ENCODE assay signal across 31 cellular contexts in the genomic region with DNA sequence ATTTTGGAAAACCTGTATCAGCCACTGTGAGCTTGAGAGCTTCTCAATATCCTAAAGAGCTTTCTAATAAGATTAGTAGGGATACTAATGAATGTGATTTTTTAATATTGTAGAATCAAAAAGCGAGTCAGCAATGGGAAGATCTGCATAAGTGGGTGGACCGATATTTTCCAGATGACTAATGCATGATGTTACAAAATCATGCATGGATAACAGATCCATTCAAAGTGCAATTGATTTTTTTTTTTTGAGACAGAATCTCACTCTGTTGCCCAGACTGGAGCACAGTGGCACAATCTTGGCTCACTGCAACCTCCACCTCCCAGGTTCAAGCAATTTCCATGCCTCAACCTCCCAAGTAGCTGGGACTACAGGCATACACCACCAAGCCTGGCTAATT. TPM values are rescaled to one million over a fixed set of nuclear protein-coding genes. Genes with fewer than 3 reads are reported as not detected.
A peak's percentile ranks its signal among the peaks of the same experiment; 100 is the strongest.
DNase-seq lines count a peak whose midpoint lies in the region; ATAC-seq, FAIRE-seq and TF ChIP-seq lines count a peak whose summit lies in the region.
"Had no signal": no experiment of that assay in that cellular context is flagged by ENCODE, and none has a peak within 500 bp of the region (broad histone marks: within the 10 kb centered on the region; RNA-seq: fewer than 3 reads in every experiment).

No MANE protein-coding gene starts in this region.

- H3K79me2 ChIP-seq in endothelial cell of umbilical vein (ENCODE audit: control insufficient read depth, insufficient read depth, low read length), result no peaks in the 10 kb centered on the region

- dilution Hi-C loops in endothelial cell of umbilical vein (cut with MboI; ENCODE audit: extremely low pct_ligation_motif_present, low sequenced_read_pairs), result no loop called here

- CTCF ChIA-PET in endothelial cell of umbilical vein (lab: Charles Lee), result interaction anchor here (2.1 kb wide), 1 partner anchor 14 kb away, joined by 7 read pairs; no protein-coding TSS in a partner anchor

- H3K27me3 ChIP-seq in endothelial cell of umbilical vein (ENCODE audit: control insufficient read depth in 2 of 2, insufficient read depth in 2 of 2, low read length in 2 of 2), result no peaks in the 10 kb centered on the region
- H3K27me3 ChIP-seq: esophagus squamous epithelium, Peyer's patch, SJCRH30 had no signal

- H3K4me3 ChIP-seq in endothelial cell of umbilical vein (replicated peaks in 1 of 3; ENCODE audit: insufficient read depth in 1 of 3, low read depth in 1 of 3, low read length in 3 of 3), result no peak overlapping the region
- H3K4me3 ChIP-seq: esophagus squamous epithelium, Peyer's patch, SJCRH30 had no signal

- no peaks in the 10 kb centered on the region for H3K9me3 ChIP-seq in endothelial cell of umbilical vein (replicated peaks; ENCODE audit: control insufficient read depth, insufficient read depth, low read length)
- H3K9me3 ChIP-seq: Caco-2, esophagus squamous epithelium, Peyer's patch, SJCRH30 had no signal

- no peaks in the 10 kb centered on the region for H3K9me1 ChIP-seq in endothelial cell of umbilical vein (replicated peaks; ENCODE audit: control insufficient read depth, extremely low read depth, insufficient read depth, low read length)

- H2AFZ ChIP-seq in endothelial cell of umbilical vein (ENCODE audit: low read depth, low read length), result no peak overlapping the region

- no peaks in the 10 kb centered on the region for H3K36me3 ChIP-seq in endothelial cell of umbilical vein (ENCODE audit: control insufficient read depth in 2 of 2, extremely low read depth in 1 of 2, insufficient read depth in 2 of 2, low read length in 2 of 2)
- H3K36me3 ChIP-seq: esophagus squamous epithelium, Peyer's patch, SJCRH30 had no signal

- no peak for ATAC-seq in GM21737 (IDR thresholded peaks at IDR 0.05; ENCODE audit: unreplicated experiment)
- ATAC-seq: activated CD4-positive, CD25-positive, alpha-beta regulatory T cell treated with anti-CD3 and anti-CD28 coated beads, Interleukin-2, amount 50 U/mL, for 24 hours; T-cell had no signal

- DNase-seq in AG08395 (ENCODE audit: low spot score) (peak; percentile 35), HS-5 (ENCODE audit: low read depth) (peak; percentile 15), endothelial cell of umbilical vein (ENCODE audit: low read depth, low spot score) (no peak), iris pigment epithelial cell (ENCODE audit: low read depth) (peak; percentile 56), OCI-M2 (lab: John Stamatoyannopoulos, UW; ENCODE audit: unreplicated experiment) (no peak), AML-193 (lab: John Stamatoyannopoulos, UW) (no peak), DMS79 treated with DMSO at 0.1 percent for 48 hours (lab: John Stamatoyannopoulos, UW) (no peak)
- DNase-seq: activated CD4-positive, alpha-beta memory T cell treated with anti-CD3 and anti-CD28 coated beads, Interleukin-2, amount 10 ng/mL, durations not matched to agents 7 days and 5 days; activated CD8-positive, alpha-beta memory T cell treated with anti-CD3 and anti-CD28 coated beads, Interleukin-2, amount 50 U/mL, for 48 hours; activated naive CD4-positive, alpha-beta T cell treated with anti-CD3 and anti-CD28 coated beads, Interleukin-2, amount 50 U/mL, for 16 hours; C1 segment of cervical spinal cord; Caco-2; esophagus squamous epithelium; head of caudate nucleus; NCI-H1048; NCI-H1694; NCI-H524; nephron progenitor cell; NK-92 treated with Interleukin-12 subunit alpha and Interleukin-12 subunit beta, amount 100 ng/mL, for 24 hours; Peyer's patch; retina; SJCRH30; T-cell; trophoblast cell had no signal

- H3K4me2 ChIP-seq in endothelial cell of umbilical vein (ENCODE audit: insufficient read depth, low read length), result no peak overlapping the region

- BruUV-seq in endothelial cell of umbilical vein (replicated peaks; lab: Mats Ljungman, UMichigan), result no TSS peak

- TF ChIP-seq CTCF in endothelial cell of umbilical vein (IDR thresholded peaks at IDR 0.05; ENCODE audit: extremely low read depth in 1 of 2, insufficient read depth in 1 of 2, low read depth in 1 of 2, low read length in 2 of 2), result no peak

- H4K20me1 ChIP-seq in endothelial cell of umbilical vein (replicated peaks; ENCODE audit: control insufficient read depth, extremely low read depth, insufficient read depth, low read length), result no peaks in the 10 kb centered on the region

- POLR2A ChIA-PET in endothelial cell of umbilical vein (lab: Charles Lee), result no interaction called here

- no peak overlapping the region for H3K9ac ChIP-seq in endothelial cell of umbilical vein (replicated peaks; ENCODE audit: extremely low read depth, insufficient read depth, low read length)

- TF ChIP-seq POLR2A in endothelial cell of umbilical vein (IDR thresholded peaks at IDR 0.05; ENCODE audit: low read depth, low read length), result no peak

- FAIRE-seq in endothelial cell of umbilical vein (lab: Jason Lieb, UNC), result peak; percentile 28
- FAIRE-seq: TTC549 had no signal

- no peak overlapping the region for H3K27ac ChIP-seq in endothelial cell of umbilical vein (ENCODE audit: insufficient read depth, low read depth, low read length)
- H3K27ac ChIP-seq: esophagus squamous epithelium, Peyer's patch, SJCRH30 had no signal

- H3K4me1 ChIP-seq in endothelial cell of umbilical vein (ENCODE audit: control insufficient read depth, extremely low read depth, insufficient read depth, low read length), result peaks cover 9% of the 10 kb centered on the region
- H3K4me1 ChIP-seq: Caco-2, esophagus squamous epithelium, Peyer's patch, SJCRH30 had no signal

- intact Hi-C loops in endothelial cell of umbilical vein (cut with micrococcal nuclease), result no loop called here

TF ChIP-seq in endothelial cell of umbilical vein, 7 proteins besides CTCF, POLR2A, EP300 and RAD21:
- TF ChIP-seq, protein P1, sequence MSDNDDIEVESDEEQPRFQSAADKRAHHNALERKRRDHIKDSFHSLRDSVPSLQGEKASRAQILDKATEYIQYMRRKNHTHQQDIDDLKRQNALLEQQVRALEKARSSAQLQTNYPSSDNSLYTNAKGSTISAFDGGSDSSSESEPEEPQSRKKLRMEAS (IDR thresholded peaks at IDR 0.05; ENCODE audit: insufficient read depth, insufficient read length), result no peak
- no peak for TF ChIP-seq MYC (IDR thresholded peaks at IDR 0.05; ENCODE audit: low read depth, low read length)
- no peak for TF ChIP-seq POLR2AphosphoS5 (IDR thresholded peaks at IDR 0.05; ENCODE audit: insufficient read depth, low read depth, low read length)
- TF ChIP-seq FOS (IDR thresholded peaks at IDR 0.05; ENCODE audit: borderline replicate concordance, insufficient read depth, low read length), result no peak
- TF ChIP-seq JUN (IDR thresholded peaks at IDR 0.05; ENCODE audit: borderline replicate concordance, insufficient read depth, insufficient read length, low read depth), result no peak
- no peak for TF ChIP-seq GATA2 (IDR thresholded peaks at IDR 0.05; ENCODE audit: insufficient read depth, insufficient read length, low read depth, low read length)
- no peak for TF ChIP-seq EZH2 (IDR thresholded peaks at IDR 0.05; ENCODE audit: borderline replicate concordance, low read depth, low read length, severe bottlenecking)

RNA-seq across cellular contexts. Expression of gene CLDN2, which starts 7.3 kb away (rescaled TPM):
- not detected in 2 replicates for total RNA-seq in endothelial cell of umbilical vein
- not detected in 2 replicates for polyA plus RNA-seq in endothelial cell of umbilical vein
- polyA plus RNA-seq in endothelial cell of umbilical vein (2011; cell fraction: cytosol; rRNA removed), result not detected in 2 replicates
- not detected in 2 replicates for polyA plus RNA-seq in endothelial cell of umbilical vein (2011; cell fraction: nucleus; rRNA removed)
- polyA plus RNA-seq in endothelial cell of umbilical vein (2012), result 0.07 TPM in 1 of 2 replicates, not detected in the other
- polyA minus RNA-seq in endothelial cell of umbilical vein, result not detected in 2 replicates
- polyA minus RNA-seq in endothelial cell of umbilical vein (2011; cell fraction: cytosol; rRNA and poly(A)+ RNA removed), result not detected
- polyA minus RNA-seq in endothelial cell of umbilical vein (2011; cell fraction: nucleus; rRNA and poly(A)+ RNA removed), result not detected in 2 replicates
- total RNA-seq: A673; activated CD4-positive, alpha-beta memory T cell treated with anti-CD3 and anti-CD28 coated beads, Interleukin-2, amount 10 ng/mL, durations not matched to agents 7 days and 5 days; cardiac septum; esophagus squamous epithelium; lung microvascular endothelial cell; SJCRH30 had no signal

RNA-seq across cellular contexts. Expression of gene RIPPLY1, which starts 9.7 kb away (rescaled TPM):
- not detected in 2 replicates for total RNA-seq in endothelial cell of umbilical vein
- not detected in 2 replicates for polyA plus RNA-seq in endothelial cell of umbilical vein
- polyA plus RNA-seq in endothelial cell of umbilical vein (2011; cell fraction: cytosol; rRNA removed), result not detected in 2 replicates
- polyA plus RNA-seq in endothelial cell of umbilical vein (2011; cell fraction: nucleus; rRNA removed), result not detected in 2 replicates
- not detected in 2 replicates for polyA plus RNA-seq in endothelial cell of umbilical vein (2012)
- not detected in 2 replicates for polyA minus RNA-seq in endothelial cell of umbilical vein
- polyA minus RNA-seq in endothelial cell of umbilical vein (2011; cell fraction: cytosol; rRNA and poly(A)+ RNA removed), result not detected
- not detected in 2 replicates for polyA minus RNA-seq in endothelial cell of umbilical vein (2011; cell fraction: nucleus; rRNA and poly(A)+ RNA removed)
- total RNA-seq: A673; activated CD4-positive, alpha-beta memory T cell treated with anti-CD3 and anti-CD28 coated beads, Interleukin-2, amount 10 ng/mL, durations not matched to agents 7 days and 5 days; Caco-2; cardiac septum; esophagus squamous epithelium; lung microvascular endothelial cell; osteocyte; Peyer's patch; T-cell had no signal

Comparison
In these comparisons a context has a peak if more than half of its experiments do, and no peak if none do; other contexts are left out.
1. DNase-seq: peak in AG08395 (single experiment), HS-5 (single experiment) and iris pigment epithelial cell (single experiment); none in endothelial cell of umbilical vein (single experiment), OCI-M2 (single experiment), AML-193 (0 of 2) and DMS79 treated with DMSO at 0.1 percent for 48 hours (single experiment).